8 cellular contexts compared by ENCODE assay signal in genomic region chrX:123223409-123223808, GRCh38. TPM values are rescaled to one million over a fixed set of nuclear protein-coding genes. Genes with fewer than 3 reads are reported as not detected.
"Had no signal": no experiment of that assay in that cellular context is flagged by ENCODE, and none has a peak within 500 bp of the region (broad histone marks: within the 10 kb centered on the region; RNA-seq: fewer than 3 reads in every experiment).

No MANE protein-coding gene starts in this region.

- ATAC-seq: activated CD4-positive, CD25-positive, alpha-beta regulatory T cell treated with anti-CD3 and anti-CD28 coated beads, Interleukin-2, amount 50 U/mL, for 24 hours; left colon; naive thymus-derived CD4-positive, alpha-beta T cell had no signal

- H3K27me3 ChIP-seq: esophagus muscularis mucosa, neutrophil, thyroid gland, uterus had no signal

- H3K27ac ChIP-seq: esophagus muscularis mucosa, neutrophil, thyroid gland, uterus had no signal

- H3K4me1 ChIP-seq: thyroid gland, uterus had no signal

- H3K4me3 ChIP-seq: esophagus muscularis mucosa, thyroid gland, uterus had no signal

- DNase-seq: left colon; mammary epithelial cell; naive thymus-derived CD4-positive, alpha-beta T cell; thyroid gland; uterus had no signal

- H3K9me3 ChIP-seq: esophagus muscularis mucosa, neutrophil, thyroid gland, uterus had no signal

- H3K36me3 ChIP-seq: esophagus muscularis mucosa, neutrophil, thyroid gland, uterus had no signal

RNA-seq across cellular contexts. Expression of gene GRIA3, which starts 39.3 kb away (rescaled TPM):
- total RNA-seq: naive thymus-derived CD4-positive, alpha-beta T cell had no signal
- polyA plus RNA-seq: naive thymus-derived CD4-positive, alpha-beta T cell had no signal
